ENCODE assay signal across 18 cellular contexts in the genomic region with DNA sequence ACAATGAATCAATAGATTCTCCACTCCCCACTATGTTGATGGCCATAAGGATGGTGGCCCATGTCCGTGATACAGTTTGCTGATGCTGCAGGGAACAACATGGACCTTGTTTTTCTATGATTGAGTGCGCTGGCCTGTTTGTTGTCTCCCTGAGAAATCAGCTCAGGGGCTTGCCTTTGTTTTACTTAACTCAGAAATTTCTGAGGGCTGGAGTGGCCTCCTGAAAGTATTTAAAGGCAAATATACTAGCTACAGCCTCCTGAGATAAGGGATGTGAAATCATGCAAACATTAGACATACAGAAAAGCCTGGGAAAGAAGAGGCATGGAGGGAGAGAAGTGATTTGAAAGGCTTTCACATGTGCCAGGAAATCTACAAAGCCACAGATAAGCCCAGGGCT.
DNase-seq lines count a peak whose midpoint lies in the region; FAIRE-seq and TF ChIP-seq lines count a peak whose summit lies in the region.
"Had no signal": no experiment of that assay in that cellular context is flagged by ENCODE, and none has a peak within 500 bp of the region (broad histone marks: within the 10 kb centered on the region; RNA-seq: fewer than 3 reads in every experiment).

No MANE protein-coding gene starts in this region.

- H3K4me1 Mint-ChIP-seq in mesothelial cell of epicardium (peaks cover 18% of the 10 kb centered on the region), glutamatergic neuron (ENCODE audit: low read depth, unreplicated experiment) (no peaks in the 10 kb centered on the region)
- H3K4me1 Mint-ChIP-seq: CD4-positive, alpha-beta memory T cell; IgD-negative memory B cell had no signal

- H3K4me3 Mint-ChIP-seq in mesothelial cell of epicardium = no peak overlapping the region
- no peak overlapping the region for H3K4me3 Mint-ChIP-seq in glutamatergic neuron (ENCODE audit: unreplicated experiment)
- H3K4me3 Mint-ChIP-seq: CD4-positive, alpha-beta memory T cell; IgD-negative memory B cell had no signal

- DNase-seq in ELF-1 (ENCODE audit: low read depth, low spot score) (peak; percentile 15), amniotic epithelial cell (ENCODE audit: low read depth) (peak; percentile 49), mesothelial cell of epicardium (ENCODE audit: low spot score in 2 of 2, unreplicated experiment in 2 of 2) (no peak), T-helper 1 cell (no peak), D721Med (ENCODE audit: insufficient read length, low spot score) (no peak), glutamatergic neuron (no peak), DMS114 treated with DMSO at 0.1 percent for 48 hours (lab: John Stamatoyannopoulos, UW; ENCODE audit: unreplicated experiment) (no peak)
- DNase-seq: ACHN; CD4-positive, alpha-beta memory T cell; DMS53; GM23248; H7 had no signal

- H3K9me3 Mint-ChIP-seq in mesothelial cell of epicardium (peaks cover 24% of the 10 kb centered on the region), glutamatergic neuron (ENCODE audit: unreplicated experiment) (no peaks in the 10 kb centered on the region)

- no peak overlapping the region for H3K4me3 ChIP-seq in BLaER1
- H3K4me3 ChIP-seq: GM12878, GM23248 had no signal

- H3K9ac ChIP-seq in BLaER1 = no peak overlapping the region
- H3K9ac ChIP-seq: GM23248 had no signal

- peak overlapping the region; percentile 11 for H3K4me2 ChIP-seq in BLaER1

- H3K36me3 ChIP-seq in BLaER1 = no peaks in the 10 kb centered on the region

- H3K27me3 Mint-ChIP-seq in mesothelial cell of epicardium (ENCODE audit: low read depth) = no peaks in the 10 kb centered on the region
- no peaks in the 10 kb centered on the region for H3K27me3 Mint-ChIP-seq in glutamatergic neuron (ENCODE audit: unreplicated experiment)
- H3K27me3 Mint-ChIP-seq: CD4-positive, alpha-beta memory T cell had no signal

- no peaks in the 10 kb centered on the region for H4K20me1 ChIP-seq in BLaER1

- peaks cover 13% of the 10 kb centered on the region for H3K36me3 Mint-ChIP-seq in mesothelial cell of epicardium
- H3K36me3 Mint-ChIP-seq in glutamatergic neuron (ENCODE audit: unreplicated experiment) = no peaks in the 10 kb centered on the region
- H3K36me3 Mint-ChIP-seq: CD4-positive, alpha-beta memory T cell; IgD-negative memory B cell had no signal

- no peak overlapping the region for H3K27ac ChIP-seq in BLaER1
- H3K27ac ChIP-seq: C4-2B, GM23248, HL-60 had no signal

- no peak for FAIRE-seq in D721Med (lab: Jason Lieb, UNC)
- FAIRE-seq: GM12878, GM18507 had no signal

- H3K4me1 ChIP-seq in BLaER1 = peaks cover 10% of the 10 kb centered on the region

- peak overlapping the region; percentile 15 for H3K27ac Mint-ChIP-seq in mesothelial cell of epicardium
- no peak overlapping the region for H3K27ac Mint-ChIP-seq in glutamatergic neuron (ENCODE audit: unreplicated experiment)
- H3K27ac Mint-ChIP-seq: CD4-positive, alpha-beta memory T cell; IgD-negative memory B cell had no signal

- no peaks in the 10 kb centered on the region for H3K27me3 ChIP-seq in BLaER1

- TF ChIP-seq CTCF in mesothelial cell of epicardium (IDR thresholded peaks at IDR 0.05; ENCODE audit: unreplicated experiment) (no peak), D721Med (IDR thresholded peaks at IDR 0.05; ENCODE audit: insufficient read depth, missing control alignments) (no peak), glutamatergic neuron (IDR thresholded peaks at IDR 0.05; ENCODE audit: partially characterized antibody, unreplicated experiment) (no peak)

- no peaks in the 10 kb centered on the region for H3K9me3 ChIP-seq in BLaER1

Comparison
In these comparisons a context has a peak if more than half of its experiments do, and no peak if none do; other contexts are left out.
1. DNase-seq: peak in ELF-1 (single experiment) and amniotic epithelial cell (single experiment); none in mesothelial cell of epicardium (0 of 2), T-helper 1 cell (0 of 5), D721Med (single experiment), glutamatergic neuron (single experiment) and DMS114 treated with DMSO at 0.1 percent for 48 hours (single experiment).